In the genomic region with DNA sequence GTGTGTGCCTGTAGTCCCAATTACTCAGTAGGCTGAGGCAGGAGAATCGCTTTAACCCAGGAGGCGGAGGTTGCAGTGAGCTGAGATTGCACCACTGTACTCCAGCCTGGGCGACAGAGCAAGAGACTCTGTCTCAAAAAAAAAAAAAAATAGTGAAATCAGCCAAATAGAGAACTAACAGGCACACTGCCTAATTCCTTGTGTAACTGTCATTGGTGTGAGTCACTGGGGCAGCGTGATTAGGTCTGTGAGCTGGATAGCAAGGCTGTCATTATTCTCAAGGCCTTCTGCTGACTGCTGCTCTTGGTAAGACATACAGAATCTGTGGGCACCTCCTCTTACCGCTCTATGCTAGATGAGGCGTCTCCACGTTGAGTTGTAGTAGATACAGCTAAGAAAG, we compare ENCODE assay signal across 8 cellular contexts.
DNase-seq lines count a peak whose midpoint lies in the region; ATAC-seq, FAIRE-seq and TF ChIP-seq lines count a peak whose summit lies in the region.

No MANE protein-coding gene starts in this region.

- H3K18ac ChIP-seq in IMR-90 (ENCODE audit: low read depth, low read length): no peak overlapping the region

- peaks cover 13% of the 10 kb centered on the region; the same call in 1 of the 2 replicates for H3K4me1 ChIP-seq in IMR-90 (ENCODE audit: control insufficient read depth, insufficient read depth, low read length)
- peaks cover 33% of the 10 kb centered on the region for H3K4me1 ChIP-seq in astrocyte (ENCODE audit: insufficient read depth, low read length)
- peaks cover 51% of the 10 kb centered on the region for H3K4me1 ChIP-seq in keratinocyte (ENCODE audit: control insufficient read depth, extremely low read depth, insufficient read depth, low read length)
- H3K4me1 ChIP-seq in tibial artery: no peaks in the 10 kb centered on the region
- no peaks in the 10 kb centered on the region for H3K4me1 ChIP-seq in neural progenitor cell

- TF ChIP-seq POLR2A in IMR-90 (IDR thresholded peaks at IDR 0.05; ENCODE audit: low read depth, low read length): no peak

- no peak for TF ChIP-seq CTCF in IMR-90 (conservative IDR thresholded peaks at IDR 0.05; ENCODE audit: low read depth, low read length)
- TF ChIP-seq CTCF in astrocyte (IDR thresholded peaks at IDR 0.05; ENCODE audit: insufficient read depth, low read depth, low read length): no peak
- no peak for TF ChIP-seq CTCF in keratinocyte (optimal IDR thresholded peaks at IDR 0.05 in 1 of 3, IDR thresholded peaks at IDR 0.05 in 1 of 3, conservative IDR thresholded peaks at IDR 0.05 in 1 of 3; ENCODE audit: extremely low read depth in 1 of 3, insufficient read depth in 2 of 3, low read length in 3 of 3)
- TF ChIP-seq CTCF in tibial artery (IDR thresholded peaks at IDR 0.05): no peak
- no peak for TF ChIP-seq CTCF in neural progenitor cell (IDR thresholded peaks at IDR 0.05)

- H3K36me3 Mint-ChIP-seq in astrocyte (ENCODE audit: low read depth, unreplicated experiment) (peaks cover 17% of the 10 kb centered on the region), neural progenitor cell (peaks cover 2% of the 10 kb centered on the region)

- no peak overlapping the region for H2BK120ac ChIP-seq in IMR-90 (ENCODE audit: low read depth, low read length)

- WGBS in IMR-90 (ENCODE audit: extremely low coverage in 2 of 2, insufficient read length in 1 of 2), 2 experiments: 0% methylated on average over 1 of the region's 7 CpGs; no CpG with 5 or more reads in 1 of the 2 experiments

- peak; percentile 95 for DNase-seq in IMR-90
- DNase-seq in astrocyte (ENCODE audit: low read depth): peak; percentile 95
- peak; percentile 54 for DNase-seq in keratinocyte (ENCODE audit: low read depth, low spot score)
- DNase-seq in tibial artery: peak; percentile 70 to 76
- no peak for DNase-seq in SHP77 (lab: John Stamatoyannopoulos, UW)
- DNase-seq in NCI-H2107 treated with DMSO at 0.1 percent for 48 hours (lab: John Stamatoyannopoulos, UW; ENCODE audit: unreplicated experiment): no peak
- DNase-seq in neural progenitor cell (ENCODE audit: low spot score): no peak
- no peak for DNase-seq in NCI-H345 (lab: John Stamatoyannopoulos, UW)

- H3K9me1 ChIP-seq in IMR-90 (ENCODE audit: insufficient read depth, low read length) (peaks cover 7% of the 10 kb centered on the region), keratinocyte (ENCODE audit: control insufficient read depth, extremely low read depth, insufficient read depth, low read length) (no peaks in the 10 kb centered on the region)

- no peak overlapping the region for H3K23ac ChIP-seq in IMR-90 (ENCODE audit: low read depth, low read length)

- H4K91ac ChIP-seq in IMR-90 (ENCODE audit: insufficient read depth, low read depth, low read length): no peak overlapping the region

- no peaks in the 10 kb centered on the region for H3K27me3 Mint-ChIP-seq in astrocyte (ENCODE audit: low read depth, unreplicated experiment)
- peaks cover 7% of the 10 kb centered on the region for H3K27me3 Mint-ChIP-seq in neural progenitor cell (ENCODE audit: insufficient read depth, low read depth)

- peaks cover 2% of the 10 kb centered on the region for H3K9me3 Mint-ChIP-seq in astrocyte (ENCODE audit: unreplicated experiment)
- H3K9me3 Mint-ChIP-seq in neural progenitor cell: no peaks in the 10 kb centered on the region

- H3K27ac Mint-ChIP-seq in astrocyte (ENCODE audit: unreplicated experiment): peak overlapping the region; percentile 69
- no peak overlapping the region for H3K27ac Mint-ChIP-seq in neural progenitor cell

- no peak overlapping the region for H2BK15ac ChIP-seq in IMR-90 (ENCODE audit: low read depth, low read length)

- peak; percentile 97 for ATAC-seq in IMR-90 (ENCODE audit: low read depth)

- peak; percentile 10; the same call in 1 of the 2 replicates for TF ChIP-seq RAD21 in IMR-90 (IDR thresholded peaks at IDR 0.05; ENCODE audit: low read length)

- FAIRE-seq in astrocyte (lab: Jason Lieb, UNC) (peak; percentile 68), keratinocyte (lab: Jason Lieb, UNC) (peak; percentile 87)

- H3K4me3 Mint-ChIP-seq in astrocyte (ENCODE audit: unreplicated experiment) (no peak overlapping the region), neural progenitor cell (no peak overlapping the region)

- H3K79me2 ChIP-seq in astrocyte (ENCODE audit: insufficient read depth, low read length) (peaks cover 44% of the 10 kb centered on the region), keratinocyte (ENCODE audit: control insufficient read depth, insufficient read depth, low read length) (peaks cover 76% of the 10 kb centered on the region), neural progenitor cell (ENCODE audit: low read depth) (no peaks in the 10 kb centered on the region)

- H3K4me1 Mint-ChIP-seq in astrocyte (ENCODE audit: low read depth, unreplicated experiment) (peaks cover 41% of the 10 kb centered on the region), neural progenitor cell (peaks cover 22% of the 10 kb centered on the region)

- H2BK20ac ChIP-seq in IMR-90 (ENCODE audit: low read depth, low read length): no peak overlapping the region

- H3K27me3 ChIP-seq in IMR-90 (ENCODE audit: control insufficient read depth, insufficient read depth, low read length) (no peaks in the 10 kb centered on the region), astrocyte (ENCODE audit: insufficient read depth, low read length) (no peaks in the 10 kb centered on the region), keratinocyte (ENCODE audit: control insufficient read depth, extremely low read depth, insufficient read depth, low read length) (no peaks in the 10 kb centered on the region), tibial artery (no peaks in the 10 kb centered on the region), neural progenitor cell (no peaks in the 10 kb centered on the region)

- H4K20me1 ChIP-seq in IMR-90 (ENCODE audit: insufficient read depth, low read length): no peaks in the 10 kb centered on the region
- peaks cover 74% of the 10 kb centered on the region for H4K20me1 ChIP-seq in astrocyte (ENCODE audit: insufficient read depth, low read length)
- peaks cover 12% of the 10 kb centered on the region for H4K20me1 ChIP-seq in keratinocyte (ENCODE audit: control insufficient read depth, extremely low read depth, insufficient read depth, low read length)
- no peaks in the 10 kb centered on the region for H4K20me1 ChIP-seq in neural progenitor cell (ENCODE audit: low read depth)

- intact Hi-C loops in IMR-90 (cut with micrococcal nuclease) (loop anchor here (2.0 kb wide), 1 partner anchor 271 kb away; no protein-coding TSS in a partner anchor), tibial artery (cut with DNase I; ENCODE audit: low total_unique reads) (no loop called here)

- POLR2A ChIA-PET in IMR-90 (lab: Charles Lee; ENCODE audit: unreplicated experiment): no interaction called here

- H3K9me3 ChIP-seq in IMR-90 (ENCODE audit: control insufficient read depth, insufficient read depth, low read length) (no peaks in the 10 kb centered on the region), astrocyte (ENCODE audit: insufficient read depth, low read depth, low read length) (no peaks in the 10 kb centered on the region), keratinocyte (ENCODE audit: control insufficient read depth, low read depth, low read length) (no peaks in the 10 kb centered on the region), tibial artery (no peaks in the 10 kb centered on the region), neural progenitor cell (ENCODE audit: low read depth) (no peaks in the 10 kb centered on the region)

- no peaks in the 10 kb centered on the region for H3K79me1 ChIP-seq in IMR-90 (ENCODE audit: low read depth in 1 of 2, low read length in 2 of 2)

- no peak overlapping the region for H3K4ac ChIP-seq in IMR-90 (ENCODE audit: low read depth, low read length)

- no peaks in the 10 kb centered on the region for H3F3A ChIP-seq in neural progenitor cell (ENCODE audit: low read depth)

- H2AFZ ChIP-seq in IMR-90 (replicated peaks; ENCODE audit: low read length, poor library complexity) (no peak overlapping the region), astrocyte (ENCODE audit: low read depth, low read length) (no peak overlapping the region), keratinocyte (ENCODE audit: control insufficient read depth, low read length) (no peak overlapping the region), neural progenitor cell (replicated peaks) (no peak overlapping the region)

- no peak overlapping the region for H3K14ac ChIP-seq in IMR-90 (replicated peaks; ENCODE audit: low read depth, low read length)

- BruUV-seq in IMR-90 (replicated peaks; lab: Mats Ljungman, UMichigan): no TSS peak

- dilution Hi-C loops in IMR-90 (cut with HindIII; ENCODE audit: low sequenced_read_pairs, unreplicated experiment) (no loop called here), keratinocyte (cut with MboI; ENCODE audit: extremely low pct_ligation_motif_present, low sequenced_read_pairs) (no loop called here)

- no peak overlapping the region for H3K4me3 ChIP-seq in IMR-90 (ENCODE audit: insufficient read depth, low read depth, low read length)
- peak overlapping the region; percentile 3 for H3K4me3 ChIP-seq in astrocyte (ENCODE audit: insufficient read depth, low read depth, low read length)
- H3K4me3 ChIP-seq in keratinocyte (ENCODE audit: control insufficient read depth in 2 of 3, extremely low read depth in 1 of 3, insufficient read depth in 2 of 3, low read depth in 1 of 3, low read length in 3 of 3): no peak overlapping the region
- H3K4me3 ChIP-seq in tibial artery: no peak overlapping the region
- H3K4me3 ChIP-seq in neural progenitor cell: no peak overlapping the region

- H2BK5ac ChIP-seq in IMR-90 (ENCODE audit: low read depth, low read length, poor library complexity, severe bottlenecking): no peak overlapping the region

- H3K9ac ChIP-seq in IMR-90 (ENCODE audit: low read depth, low read length) (no peak overlapping the region), astrocyte (ENCODE audit: low read length) (peak overlapping the region; percentile 48), keratinocyte (ENCODE audit: control insufficient read depth, extremely low read depth, insufficient read depth, low read length) (peak overlapping the region; percentile 61), neural progenitor cell (no peak overlapping the region)

- H3K56ac ChIP-seq in IMR-90 (ENCODE audit: extremely low read depth, insufficient read depth, low read length): no peak overlapping the region

- no peak overlapping the region for H4K5ac ChIP-seq in IMR-90 (ENCODE audit: low read depth, low read length)

- H3K27ac ChIP-seq in IMR-90 (ENCODE audit: insufficient read depth, low read length) (0 out of 2 replicates have a peak overlapping the region, but pooled peaks have one; percentile 18), astrocyte (ENCODE audit: low read depth, low read length) (peak overlapping the region; percentile 66), keratinocyte (ENCODE audit: control insufficient read depth, insufficient read depth, low read length) (peak overlapping the region; percentile 70), tibial artery (no peak overlapping the region), neural progenitor cell (no peak overlapping the region)

- H3K36me3 ChIP-seq in IMR-90 (ENCODE audit: control insufficient read depth, insufficient read depth, low read length): no peaks in the 10 kb centered on the region
- peaks cover 4% of the 10 kb centered on the region for H3K36me3 ChIP-seq in astrocyte (ENCODE audit: insufficient read depth, low read length)
- peaks cover 16 to 20% of the 10 kb centered on the region in 2 experiments for H3K36me3 ChIP-seq in keratinocyte (ENCODE audit: control insufficient read depth in 2 of 2, extremely low read depth in 1 of 2, insufficient read depth in 2 of 2, low read length in 2 of 2)
- no peaks in the 10 kb centered on the region for H3K36me3 ChIP-seq in tibial artery
- H3K36me3 ChIP-seq in neural progenitor cell: no peaks in the 10 kb centered on the region

- no peak overlapping the region for H2AK5ac ChIP-seq in IMR-90 (ENCODE audit: low read depth, low read length)

- CTCF ChIA-PET in IMR-90 (lab: Yijun Ruan, JAX): interaction anchor here (1.1 to 1.9 kb wide), 2 partner anchors 8 to 39 kb away, joined by 4 read pairs; no protein-coding TSS in a partner anchor

- in situ Hi-C loops in IMR-90 (cut with MboI; ENCODE audit: low sequenced_read_pairs): no loop called here

- no peak overlapping the region for H3K4me2 ChIP-seq in IMR-90 (ENCODE audit: low read depth, low read length)
- H3K4me2 ChIP-seq in astrocyte (ENCODE audit: low read length): peak overlapping the region; percentile 64
- H3K4me2 ChIP-seq in keratinocyte (ENCODE audit: control insufficient read depth, extremely low read depth, insufficient read depth, low read depth, low read length): peak overlapping the region; percentile 61
- H3K4me2 ChIP-seq in neural progenitor cell: no peak overlapping the region

- no peak overlapping the region for H2AK9ac ChIP-seq in IMR-90 (replicated peaks; ENCODE audit: low read depth, low read length, poor library complexity)

- H4K8ac ChIP-seq in IMR-90 (ENCODE audit: low read depth in 2 of 2, low read length in 2 of 2): no peak overlapping the region

Comparison
In these comparisons a context has a peak if more than half of its experiments do, and no peak if none do; other contexts are left out.
1. DNase-seq: peak in IMR-90 (single experiment), astrocyte (single experiment), keratinocyte (single experiment) and tibial artery (2 of 2); none in SHP77 (0 of 2), NCI-H2107 treated with DMSO at 0.1 percent for 48 hours (single experiment), neural progenitor cell (single experiment) and NCI-H345 (single experiment).
2. H3K27ac ChIP-seq: peak in IMR-90 (single experiment), astrocyte (single experiment) and keratinocyte (single experiment); none in tibial artery (0 of 2) and neural progenitor cell (single experiment).
3. H3K4me2 ChIP-seq: peak in astrocyte (single experiment) and keratinocyte (single experiment); none in IMR-90 (single experiment) and neural progenitor cell (single experiment).
4. H3K9ac ChIP-seq: peak in astrocyte (single experiment) and keratinocyte (single experiment); none in IMR-90 (single experiment) and neural progenitor cell (single experiment).